Comparison of ENCODE assay signal across 26 cellular contexts in the genomic region with DNA sequence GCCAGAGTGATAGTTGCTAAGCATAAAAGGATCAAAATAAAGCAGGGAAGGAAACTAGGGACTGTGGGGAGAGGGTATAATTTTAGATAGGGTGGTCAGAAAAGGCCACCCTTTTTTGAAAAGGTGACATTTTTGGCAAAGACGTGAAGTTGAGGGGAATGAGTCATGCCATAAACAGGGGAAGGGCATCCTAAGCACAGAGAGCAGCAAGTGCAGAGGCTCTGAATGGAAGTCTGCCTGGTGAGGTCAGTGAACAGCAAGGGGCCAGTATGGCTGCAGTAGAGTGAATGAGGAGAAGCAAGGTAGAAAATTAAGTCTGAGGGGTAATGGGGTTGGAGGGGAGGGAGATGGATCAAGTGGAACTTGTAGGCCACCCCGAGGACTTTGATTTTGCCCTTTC. TPM values are rescaled to one million over a fixed set of nuclear protein-coding genes. Genes with fewer than 3 reads are reported as not detected.
DNase-seq lines count a peak whose midpoint lies in the region; TF ChIP-seq lines count a peak whose summit lies in the region.
"Had no signal": no experiment of that assay in that cellular context is flagged by ENCODE, and none has a peak within 500 bp of the region (broad histone marks: within the 10 kb centered on the region; RNA-seq: fewer than 3 reads in every experiment).

No MANE protein-coding gene starts in this region.

- no peaks in the 10 kb centered on the region for H3K9me3 Mint-ChIP-seq in activated naive CD4-positive, alpha-beta T cell treated with anti-CD3 and anti-CD28 coated beads, Interleukin-2, amount 50 U/mL, for 24 hours
- H3K9me3 Mint-ChIP-seq in activated naive CD4-positive, alpha-beta T cell treated with anti-CD3 and anti-CD28 coated beads for 36 hours = no peaks in the 10 kb centered on the region
- no peaks in the 10 kb centered on the region for H3K9me3 Mint-ChIP-seq in type B pancreatic cell
- H3K9me3 Mint-ChIP-seq: immature natural killer cell had no signal

- DNase-seq in activated naive CD4-positive, alpha-beta T cell treated with anti-CD3 and anti-CD28 coated beads for 36 hours = no peak
- DNase-seq in RPMI7951 (ENCODE audit: low read depth) (peak; percentile 26), hepatocyte (ENCODE audit: low spot score) (no peak), type B pancreatic cell (ENCODE audit: extremely low spot score, unreplicated experiment) (no peak), activated T-cell treated with anti-CD3 and anti-CD28 coated beads for 4 hours (no peak), caudate nucleus (lab: John Stamatoyannopoulos, UW) (no peak), GOT3 (lab: John Stamatoyannopoulos, UW) (no peak)
- DNase-seq: 8988T; activated CD8-positive, alpha-beta memory T cell treated with anti-CD3 and anti-CD28 coated beads, Interleukin-2, amount 50 U/mL, for 48 hours; activated effector memory CD4-positive, alpha-beta T cell treated with anti-CD3 and anti-CD28 coated beads, Interleukin-2, amount 50 U/mL, for 16 hours; adrenal gland; heart right ventricle; immature natural killer cell; left lung; NCI-H146; NCI-H2171; NCI-H526 treated with DMSO at 0.1 percent for 48 hours; stimulated activated CD4-positive, alpha-beta T cell treated with anti-CD3 and anti-CD28 coated beads, Interleukin-4, amount 100 ng/mL, for 1 hour; stimulated activated naive CD4-positive, alpha-beta T cell had no signal

- 68% methylated on average over 2 of the region's 2 CpGs for WGBS in hepatocyte (ENCODE audit: low lambda C conversion rate, missing lambda C conversion rate)

- intact Hi-C loops in activated naive CD4-positive, alpha-beta T cell treated with anti-CD3 and anti-CD28 coated beads for 36 hours (cut with micrococcal nuclease) = no loop called here

- no peak overlapping the region for H3K27ac Mint-ChIP-seq in activated naive CD4-positive, alpha-beta T cell treated with anti-CD3 and anti-CD28 coated beads, Interleukin-2, amount 50 U/mL, for 24 hours
- no peak overlapping the region for H3K27ac Mint-ChIP-seq in activated naive CD4-positive, alpha-beta T cell treated with anti-CD3 and anti-CD28 coated beads for 36 hours
- H3K27ac Mint-ChIP-seq in type B pancreatic cell = no peak overlapping the region

- H3K4me1 Mint-ChIP-seq in activated naive CD4-positive, alpha-beta T cell treated with anti-CD3 and anti-CD28 coated beads, Interleukin-2, amount 50 U/mL, for 24 hours = peaks cover 33% of the 10 kb centered on the region
- peaks cover 29% of the 10 kb centered on the region for H3K4me1 Mint-ChIP-seq in activated naive CD4-positive, alpha-beta T cell treated with anti-CD3 and anti-CD28 coated beads for 36 hours (ENCODE audit: low read depth)
- peaks cover 29% of the 10 kb centered on the region for H3K4me1 Mint-ChIP-seq in type B pancreatic cell (ENCODE audit: unreplicated experiment)

- H3K36me3 Mint-ChIP-seq in activated naive CD4-positive, alpha-beta T cell treated with anti-CD3 and anti-CD28 coated beads, Interleukin-2, amount 50 U/mL, for 24 hours = peaks cover 6% of the 10 kb centered on the region
- peaks cover 11% of the 10 kb centered on the region for H3K36me3 Mint-ChIP-seq in activated naive CD4-positive, alpha-beta T cell treated with anti-CD3 and anti-CD28 coated beads for 36 hours (ENCODE audit: low read depth)
- H3K36me3 Mint-ChIP-seq in type B pancreatic cell = peaks cover 8% of the 10 kb centered on the region

- H3K36me3 ChIP-seq in hepatocyte (replicated peaks; ENCODE audit: insufficient read depth, low read depth) = no peaks in the 10 kb centered on the region

- TF ChIP-seq CTCF in hepatocyte (IDR thresholded peaks at IDR 0.05; ENCODE audit: poor library complexity) (no peak), type B pancreatic cell (conservative IDR thresholded peaks at IDR 0.05) (no peak)

- no peak overlapping the region for H2AFZ ChIP-seq in hepatocyte

- no peaks in the 10 kb centered on the region for H3K9me3 ChIP-seq in hepatocyte (ENCODE audit: low read depth)
- H3K9me3 ChIP-seq: adrenal gland, heart right ventricle, left lung, thoracic aorta had no signal

- no peaks in the 10 kb centered on the region for H3K27me3 Mint-ChIP-seq in activated naive CD4-positive, alpha-beta T cell treated with anti-CD3 and anti-CD28 coated beads, Interleukin-2, amount 50 U/mL, for 24 hours
- H3K27me3 Mint-ChIP-seq in activated naive CD4-positive, alpha-beta T cell treated with anti-CD3 and anti-CD28 coated beads for 36 hours (ENCODE audit: low read depth) = no peaks in the 10 kb centered on the region
- no peaks in the 10 kb centered on the region for H3K27me3 Mint-ChIP-seq in type B pancreatic cell
- H3K27me3 Mint-ChIP-seq: progenitor cell of endocrine pancreas had no signal

- H3K27ac ChIP-seq in hepatocyte (peak overlapping the region; percentile 98), caudate nucleus (ENCODE audit: low read depth, low read length) (no peak overlapping the region)
- H3K27ac ChIP-seq: adrenal gland, heart right ventricle, left lung, SK-N-MC, thoracic aorta, VCaP had no signal

- no peaks in the 10 kb centered on the region for H3K27me3 ChIP-seq in hepatocyte
- H3K27me3 ChIP-seq: adrenal gland, cardiac muscle cell, heart right ventricle, left lung had no signal

- H3K79me2 ChIP-seq in hepatocyte = peaks cover 65% of the 10 kb centered on the region

- no peaks in the 10 kb centered on the region for H4K20me1 ChIP-seq in hepatocyte (ENCODE audit: insufficient read depth, poor library complexity, severe bottlenecking)

- H3K9me2 ChIP-seq in hepatocyte (replicated peaks; ENCODE audit: insufficient read depth) = no peaks in the 10 kb centered on the region

- no peak overlapping the region for H3K4me3 ChIP-seq in hepatocyte
- H3K4me3 ChIP-seq: adrenal gland, cardiac muscle cell, heart right ventricle, K562, left lung, SK-N-MC, thoracic aorta had no signal

- H3K4me2 ChIP-seq in hepatocyte = peak overlapping the region; percentile 89

- H3K4me3 Mint-ChIP-seq in activated naive CD4-positive, alpha-beta T cell treated with anti-CD3 and anti-CD28 coated beads, Interleukin-2, amount 50 U/mL, for 24 hours = peak overlapping the region; percentile 28
- no peak overlapping the region for H3K4me3 Mint-ChIP-seq in activated naive CD4-positive, alpha-beta T cell treated with anti-CD3 and anti-CD28 coated beads for 36 hours
- H3K4me3 Mint-ChIP-seq in type B pancreatic cell = peak overlapping the region; percentile 26

- CTCF ChIA-PET in activated naive CD4-positive, alpha-beta T cell treated with anti-CD3 and anti-CD28 coated beads for 36 hours (lab: Charles Lee) = no interaction called here

- H3K4me1 ChIP-seq in hepatocyte (ENCODE audit: insufficient read depth) = peaks cover 10% of the 10 kb centered on the region

RNA-seq across cellular contexts. Expression of a gene that starts 2.4 kb away (rescaled TPM):
- total RNA-seq in activated naive CD4-positive, alpha-beta T cell treated with anti-CD3 and anti-CD28 coated beads for 36 hours = 10 to 100 TPM; 12.0 to 12.3 TPM
- total RNA-seq in RPMI7951 (2014; rRNA removed; shearing (Covaris generic)) = 9.4 and 12.3 TPM in 2 replicates
- total RNA-seq in hepatocyte = 73.4 and 73.5 TPM in 2 replicates
- 67.5 and 68.9 TPM in 2 replicates for polyA plus RNA-seq in hepatocyte
- total RNA-seq in type B pancreatic cell (ENCODE audit: low replicate concordance) = 33.2 and 36.4 TPM in 2 replicates

RNA-seq across cellular contexts. Expression of a gene that starts 2.6 kb away (rescaled TPM):
- total RNA-seq in activated naive CD4-positive, alpha-beta T cell treated with anti-CD3 and anti-CD28 coated beads for 36 hours = 10 to 100 TPM; 87.7 to 95.1 TPM
- total RNA-seq in RPMI7951 (2014; rRNA removed; shearing (Covaris generic)) = 50.0 and 54.3 TPM in 2 replicates
- total RNA-seq in hepatocyte (24.7 and 28.8 TPM in 2 replicates), type B pancreatic cell (ENCODE audit: low replicate concordance) (58.6 and 71.8 TPM in 2 replicates)
- polyA plus RNA-seq in hepatocyte = 68.4 and 81.8 TPM in 2 replicates

RNA-seq across cellular contexts. Expression of a gene that starts 8.2 kb away (rescaled TPM):
- total RNA-seq in activated naive CD4-positive, alpha-beta T cell treated with anti-CD3 and anti-CD28 coated beads for 36 hours = 10 to 100 TPM; 21.9 to 22.1 TPM
- total RNA-seq in RPMI7951 (2014; rRNA removed; shearing (Covaris generic)) = 16.5 and 18.2 TPM in 2 replicates
- total RNA-seq in hepatocyte (46.1 and 58.2 TPM in 2 replicates), type B pancreatic cell (ENCODE audit: low replicate concordance) (53.7 and 65.0 TPM in 2 replicates)
- 39.2 and 46.4 TPM in 2 replicates for polyA plus RNA-seq in hepatocyte

RNA-seq across cellular contexts. Expression of a gene that starts 14.3 kb away (rescaled TPM):
- total RNA-seq in activated naive CD4-positive, alpha-beta T cell treated with anti-CD3 and anti-CD28 coated beads for 36 hours = 1 to 10 TPM; 2.0 to 2.2 TPM
- total RNA-seq in RPMI7951 (2014; rRNA removed; shearing (Covaris generic)) = 59.6 and 66.4 TPM in 2 replicates
- total RNA-seq in hepatocyte (108 and 127 TPM in 2 replicates), type B pancreatic cell (ENCODE audit: low replicate concordance) (115 and 155 TPM in 2 replicates)
- polyA plus RNA-seq in hepatocyte = 159 and 162 TPM in 2 replicates

RNA-seq across cellular contexts. Expression of a gene that starts 40.4 kb away (rescaled TPM):
- total RNA-seq in activated naive CD4-positive, alpha-beta T cell treated with anti-CD3 and anti-CD28 coated beads for 36 hours = 10 to 100 TPM; 31.0 to 32.7 TPM
- 117 and 148 TPM in 2 replicates for total RNA-seq in RPMI7951 (2014; rRNA removed; shearing (Covaris generic))
- 75.8 and 83.2 TPM in 2 replicates for total RNA-seq in hepatocyte
- 72.5 and 73.2 TPM in 2 replicates for polyA plus RNA-seq in hepatocyte
- total RNA-seq in type B pancreatic cell (ENCODE audit: low replicate concordance) = 51.7 and 56.7 TPM in 2 replicates
